In the genomic region with DNA sequence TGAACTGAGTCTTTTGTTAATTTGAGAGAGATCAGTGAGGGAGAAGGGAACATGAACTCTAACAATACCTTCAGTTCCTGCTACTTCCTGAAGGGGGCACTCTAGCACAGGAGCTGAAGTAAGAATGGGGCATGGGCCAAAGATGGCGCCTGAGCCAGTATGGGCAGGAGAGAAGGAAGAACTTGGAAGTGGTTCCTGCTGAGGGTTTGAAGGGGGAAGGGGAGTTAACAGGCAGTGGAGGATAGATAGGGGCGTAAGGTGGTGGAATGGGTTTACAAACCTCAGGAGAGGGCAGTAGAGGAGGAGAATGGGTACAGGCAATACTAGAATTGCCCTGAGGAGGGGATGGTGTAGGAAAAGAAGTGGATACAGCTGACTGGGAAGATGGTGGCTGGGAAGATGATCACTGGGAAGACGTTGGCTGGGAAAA, we compare ENCODE assay signal across 8 cellular contexts. TPM values are rescaled to one million over a fixed set of nuclear protein-coding genes. Genes with fewer than 3 reads are reported as not detected.
A peak's percentile ranks its signal among the peaks of the same experiment; 100 is the strongest.
DNase-seq lines count a peak whose midpoint lies in the region; ATAC-seq and TF ChIP-seq lines count a peak whose summit lies in the region.
"Not testable (repeated sequence)": the region's sequence is repeated elsewhere in the genome, so short reads cannot be mapped to it uniquely, and the experiment has no call there.

No MANE protein-coding gene starts in this region.

- not testable (repeated sequence) for H3K27me3 ChIP-seq in GM06990 (replicated peaks; ENCODE audit: control insufficient read depth, insufficient read depth, low read length); gastrocnemius medialis; uterus

- TF ChIP-seq CTCF in GM06990 (IDR thresholded peaks at IDR 0.05; ENCODE audit: insufficient read depth, low read length, poor library complexity, severe bottlenecking): peak; percentile 72
- peak; percentile 74 for TF ChIP-seq CTCF in choroid plexus epithelial cell (conservative IDR thresholded peaks at IDR 0.05; ENCODE audit: low read depth, low read length)
- peak; percentile 83 to 91 (median 89) for TF ChIP-seq CTCF in gastrocnemius medialis (IDR thresholded peaks at IDR 0.05 in 4 of 5, conservative IDR thresholded peaks at IDR 0.05 in 1 of 5)
- peak; percentile 46 to 76 (median 62) for TF ChIP-seq CTCF in uterus (IDR thresholded peaks at IDR 0.05)

- H3K9me3 Mint-ChIP-seq in activated CD8-positive, alpha-beta T cell treated with anti-CD3 and anti-CD28 coated beads, Interleukin-2, amount 10 ng/mL, durations not matched to agents 7 days and 5 days (ENCODE audit: insufficient read depth); immature natural killer cell: not testable (repeated sequence)

- not testable (repeated sequence) for H3K9me3 ChIP-seq in gastrocnemius medialis, uterus

- intact Hi-C loops in gastrocnemius medialis (cut with DNase I; ENCODE audit: low total_unique reads): loop anchor here (1.0 to 2.0 kb wide), 3 partner anchors 26 to 131 kb away; no protein-coding TSS in a partner anchor
- intact Hi-C loops in uterus (cut with DNase I; ENCODE audit: low total_unique reads): not testable (repeated sequence)

- POLR2A ChIA-PET in activated CD8-positive, alpha-beta T cell treated with anti-CD3 and anti-CD28 coated beads, Interleukin-2, amount 10 ng/mL, durations not matched to agents 7 days and 5 days (lab: Charles Lee): not testable (repeated sequence)

- H3K4me3 Mint-ChIP-seq in activated CD8-positive, alpha-beta T cell treated with anti-CD3 and anti-CD28 coated beads, Interleukin-2, amount 10 ng/mL, durations not matched to agents 7 days and 5 days; immature natural killer cell: not testable (repeated sequence)

- CTCF ChIA-PET in activated CD8-positive, alpha-beta T cell treated with anti-CD3 and anti-CD28 coated beads, Interleukin-2, amount 10 ng/mL, durations not matched to agents 7 days and 5 days (lab: Charles Lee): interaction anchor here (0.8 to 2.9 kb wide), 14 partner anchors 12 to 148 kb away, joined by 3 to 21 read pairs (median 6); a partner anchor contains a TSS

- not testable (repeated sequence) for H3K27ac Mint-ChIP-seq in activated CD8-positive, alpha-beta T cell treated with anti-CD3 and anti-CD28 coated beads, Interleukin-2, amount 10 ng/mL, durations not matched to agents 7 days and 5 days; immature natural killer cell

- not testable (repeated sequence) for ATAC-seq in activated CD8-positive, alpha-beta T cell treated with anti-CD3 and anti-CD28 coated beads, Interleukin-2, amount 10 ng/mL, durations not matched to agents 7 days and 5 days
- peak in 1 of 2 donors; percentile 70 for ATAC-seq in gastrocnemius medialis

- not testable (repeated sequence) for H3K4me3 ChIP-seq in GM06990 (replicated peaks; ENCODE audit: low read depth, low read length); choroid plexus epithelial cell (ENCODE audit: low read depth, low read length); gastrocnemius medialis; uterus

- H3K36me3 Mint-ChIP-seq in activated CD8-positive, alpha-beta T cell treated with anti-CD3 and anti-CD28 coated beads, Interleukin-2, amount 10 ng/mL, durations not matched to agents 7 days and 5 days (ENCODE audit: low read depth); immature natural killer cell: not testable (repeated sequence)

- DNase-seq in GM06990 (ENCODE audit: extremely low read depth, insufficient read length): not testable (repeated sequence)
- DNase-seq in Kasumi-1 (lab: John Stamatoyannopoulos, UW): peak; percentile 49 to 69
- peak; percentile 88 for DNase-seq in OCI-M1 (lab: John Stamatoyannopoulos, UW)
- peak; percentile 75 for DNase-seq in activated CD8-positive, alpha-beta T cell treated with anti-CD3 and anti-CD28 coated beads, Interleukin-2, amount 10 ng/mL, durations not matched to agents 7 days and 5 days
- peak; percentile 79 for DNase-seq in choroid plexus epithelial cell (ENCODE audit: low read depth)
- peak in 2 of 3 donors; percentile 6 to 25 for DNase-seq in immature natural killer cell
- DNase-seq in gastrocnemius medialis: peak; percentile 35 to 56
- peak; percentile 23 to 46 for DNase-seq in uterus

- not testable (repeated sequence) for H3K36me3 ChIP-seq in GM06990 (ENCODE audit: control insufficient read depth, insufficient read depth, low read length); gastrocnemius medialis; uterus

- TF ChIP-seq POLR2A in gastrocnemius medialis (IDR thresholded peaks at IDR 0.05); uterus (IDR thresholded peaks at IDR 0.05): not testable (repeated sequence)

- H3K4me1 ChIP-seq in gastrocnemius medialis, uterus: not testable (repeated sequence)

- H3K27me3 Mint-ChIP-seq in activated CD8-positive, alpha-beta T cell treated with anti-CD3 and anti-CD28 coated beads, Interleukin-2, amount 10 ng/mL, durations not matched to agents 7 days and 5 days (ENCODE audit: low read depth); immature natural killer cell (ENCODE audit: low read depth in 3 of 3): not testable (repeated sequence)

- not testable (repeated sequence) for H3K27ac ChIP-seq in gastrocnemius medialis, uterus

- not testable (repeated sequence) for H3K4me1 Mint-ChIP-seq in activated CD8-positive, alpha-beta T cell treated with anti-CD3 and anti-CD28 coated beads, Interleukin-2, amount 10 ng/mL, durations not matched to agents 7 days and 5 days (ENCODE audit: low read depth); immature natural killer cell

- in situ Hi-C loops in gastrocnemius medialis (cut with MboI; ENCODE audit: low sequenced_read_pairs in 4 of 4): loop anchor here in 2 of 4 donors (25.0 kb wide), 1 partner anchor 1003 kb away; no protein-coding TSS in a partner anchor

RNA-seq across cellular contexts. Expression of a gene that starts 24.3 kb away (rescaled TPM):
- total RNA-seq in activated CD8-positive, alpha-beta T cell treated with anti-CD3 and anti-CD28 coated beads, Interleukin-2, amount 10 ng/mL, durations not matched to agents 7 days and 5 days: 10 to 100 TPM; 10.3 to 14.0 TPM
- 10 to 100 TPM in 1 of 3 donors, 1 to 10 TPM in 2; 6.2 to 10.8 (median 7.4) TPM for polyA plus RNA-seq in immature natural killer cell
- total RNA-seq in gastrocnemius medialis (10 to 100 TPM in 1 of 4 donors, 1 to 10 TPM in 3; 4.8 to 12.4 (median 7.0) TPM), uterus (10 to 100 TPM in 3 of 4 donors, 1 to 10 TPM in 1; 7.4 to 61.5 (median 29.3) TPM)

RNA-seq across cellular contexts. Expression of a gene that starts 26.7 kb away (rescaled TPM):
- 1 to 10 TPM; 2.8 to 2.9 TPM for total RNA-seq in activated CD8-positive, alpha-beta T cell treated with anti-CD3 and anti-CD28 coated beads, Interleukin-2, amount 10 ng/mL, durations not matched to agents 7 days and 5 days
- 1 to 10 TPM in 1 of 3 donors, under 1 TPM in 1, not detected in 1; 0.56 to 2.1 TPM for polyA plus RNA-seq in immature natural killer cell
- total RNA-seq in gastrocnemius medialis: 100 to 1,000 TPM in 1 of 4 donors, 10 to 100 TPM in 2, 1 to 10 TPM in 1; 9.5 to 183 (median 26.5) TPM
- total RNA-seq in uterus: 1 to 10 TPM; 3.8 to 8.1 (median 4.7) TPM

RNA-seq across cellular contexts. Expression of a gene that starts 53.3 kb away (rescaled TPM):
- 10 to 100 TPM; 69.7 to 72.1 TPM for total RNA-seq in activated CD8-positive, alpha-beta T cell treated with anti-CD3 and anti-CD28 coated beads, Interleukin-2, amount 10 ng/mL, durations not matched to agents 7 days and 5 days
- polyA plus RNA-seq in immature natural killer cell: 10 to 100 TPM; 44.8 to 77.0 (median 45.5) TPM
- 10 to 100 TPM; 22.2 to 57.9 (median 33.8) TPM for total RNA-seq in gastrocnemius medialis
- total RNA-seq in uterus: 10 to 100 TPM in 3 of 4 donors, 1 to 10 TPM in 1; 7.7 to 55.5 (median 16.8) TPM

RNA-seq across cellular contexts. Expression of a gene that starts 53.5 kb away (rescaled TPM):
- total RNA-seq in activated CD8-positive, alpha-beta T cell treated with anti-CD3 and anti-CD28 coated beads, Interleukin-2, amount 10 ng/mL, durations not matched to agents 7 days and 5 days: 10 to 100 TPM; 17.5 to 18.6 TPM
- polyA plus RNA-seq in immature natural killer cell: 10 to 100 TPM in 2 of 3 donors, 1 to 10 TPM in 1; 7.8 to 18.9 (median 15.4) TPM
- 10 to 100 TPM; 13.1 to 18.4 (median 15.5) TPM for total RNA-seq in gastrocnemius medialis
- 10 to 100 TPM; 17.9 to 48.7 (median 25.2) TPM for total RNA-seq in uterus
